Comparison of ENCODE assay signal across 8 cellular contexts in the genomic region with DNA sequence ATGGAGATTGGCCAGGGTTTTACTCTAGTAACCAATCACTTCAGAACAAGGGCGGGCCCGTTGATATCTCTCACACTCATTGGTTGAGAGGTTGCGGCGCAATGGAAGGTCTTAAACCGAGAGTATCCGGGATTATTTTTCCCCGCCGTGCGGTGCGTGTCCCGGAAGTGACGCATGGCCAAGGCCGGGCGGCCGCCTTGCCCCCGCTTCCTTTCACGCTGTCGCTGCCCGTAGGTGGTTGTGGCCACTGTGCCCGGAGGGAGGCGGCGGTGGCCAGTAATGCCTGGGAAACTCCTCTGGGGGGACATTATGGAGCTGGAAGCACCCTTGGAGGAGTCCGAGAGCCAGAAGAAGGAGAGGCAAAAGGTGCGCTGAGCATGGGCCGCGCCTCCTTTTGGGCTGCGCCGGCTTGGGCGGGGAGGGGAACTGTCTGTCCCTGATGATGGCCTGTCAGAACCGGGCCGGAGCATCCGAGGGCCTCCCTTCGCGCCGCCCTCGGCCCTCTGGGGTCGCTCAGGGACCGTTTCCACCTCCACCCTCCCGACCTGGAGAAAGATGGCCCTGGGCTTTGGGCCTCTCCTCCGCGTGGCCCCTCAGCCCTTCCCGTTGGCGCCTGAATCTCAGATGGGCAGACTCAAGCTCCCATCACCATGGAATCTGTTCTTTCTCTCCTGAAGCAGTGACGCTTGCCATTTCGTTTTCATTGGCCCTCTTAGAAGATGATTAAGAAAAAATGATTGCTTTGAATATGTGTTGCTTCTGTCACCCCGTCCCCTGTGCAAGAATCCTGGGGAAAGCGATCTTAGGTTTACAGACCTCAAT.
A peak's percentile ranks its signal among the peaks of the same experiment; 100 is the strongest.
DNase-seq lines count a peak whose midpoint lies in the region; ATAC-seq, FAIRE-seq and TF ChIP-seq lines count a peak whose summit lies in the region.

A gene with protein sequence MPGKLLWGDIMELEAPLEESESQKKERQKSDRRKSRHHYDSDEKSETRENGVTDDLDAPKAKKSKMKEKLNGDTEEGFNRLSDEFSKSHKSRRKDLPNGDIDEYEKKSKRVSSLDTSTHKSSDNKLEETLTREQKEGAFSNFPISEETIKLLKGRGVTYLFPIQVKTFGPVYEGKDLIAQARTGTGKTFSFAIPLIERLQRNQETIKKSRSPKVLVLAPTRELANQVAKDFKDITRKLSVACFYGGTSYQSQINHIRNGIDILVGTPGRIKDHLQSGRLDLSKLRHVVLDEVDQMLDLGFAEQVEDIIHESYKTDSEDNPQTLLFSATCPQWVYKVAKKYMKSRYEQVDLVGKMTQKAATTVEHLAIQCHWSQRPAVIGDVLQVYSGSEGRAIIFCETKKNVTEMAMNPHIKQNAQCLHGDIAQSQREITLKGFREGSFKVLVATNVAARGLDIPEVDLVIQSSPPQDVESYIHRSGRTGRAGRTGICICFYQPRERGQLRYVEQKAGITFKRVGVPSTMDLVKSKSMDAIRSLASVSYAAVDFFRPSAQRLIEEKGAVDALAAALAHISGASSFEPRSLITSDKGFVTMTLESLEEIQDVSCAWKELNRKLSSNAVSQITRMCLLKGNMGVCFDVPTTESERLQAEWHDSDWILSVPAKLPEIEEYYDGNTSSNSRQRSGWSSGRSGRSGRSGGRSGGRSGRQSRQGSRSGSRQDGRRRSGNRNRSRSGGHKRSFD (plus strand): TSS at position 210 of the 822 bp plus-strand sequence. CDS start 70 bp downstream, at position 280.

- peak within 1 kb of the TSS; percentile 68 for H3K4me3 ChIP-seq in astrocyte of the cerebellum (ENCODE audit: low read depth, low read length)
- peak within 1 kb of the TSS; percentile 95 for H3K4me3 ChIP-seq in rectal smooth muscle tissue (ENCODE audit: low read length)

- H3K36me3 ChIP-seq in rectal smooth muscle tissue (ENCODE audit: control insufficient read depth, insufficient read depth, low read length), result no peaks in the 10 kb centered on the region

- in situ Hi-C loops in astrocyte of the cerebellum (cut with HindIII; ENCODE audit: low sequenced_read_pairs), result loop anchor here (25.0 kb wide), 1 partner anchor 139 kb away; no protein-coding TSS in a partner anchor

- peaks cover 12% of the 10 kb centered on the region for H3K4me1 ChIP-seq in rectal smooth muscle tissue (ENCODE audit: control insufficient read depth, insufficient read depth, low read length)

- no peaks in the 10 kb centered on the region for H3K27me3 ChIP-seq in rectal smooth muscle tissue (ENCODE audit: control insufficient read depth, insufficient read depth, low read length)

- peak within 1 kb of the TSS; percentile 99 for H3K9ac ChIP-seq in rectal smooth muscle tissue (ENCODE audit: low read length)

- FAIRE-seq in GM18507 (lab: Jason Lieb, UNC), result peak; percentile 99

- peak; percentile 97 for ATAC-seq in HG02981 (IDR thresholded peaks at IDR 0.05; ENCODE audit: unreplicated experiment)

- peak within 1 kb of the TSS; percentile 100 for H3K27ac ChIP-seq in rectal smooth muscle tissue (ENCODE audit: low read depth, low read length)

- no peak for TF ChIP-seq CTCF in astrocyte of the cerebellum (IDR thresholded peaks at IDR 0.05; ENCODE audit: low read depth, low read length, missing control alignments)

- DNase-seq in GM18507 (ENCODE audit: extremely low spot score, insufficient read length, low read depth), result peak; percentile 81
- peak; percentile 71 for DNase-seq in NCI-H2029 treated with DMSO at 0.1 percent for 48 hours (lab: John Stamatoyannopoulos, UW)
- DNase-seq in T-helper 9 cell, result peak; percentile 89
- peak; percentile 99 for DNase-seq in astrocyte of the cerebellum (ENCODE audit: low read depth)
- peak; percentile 92 for DNase-seq in hepatic stellate cell (ENCODE audit: low spot score)
- no peak for DNase-seq in ecto neural progenitor cell (ENCODE audit: low spot score)
